In genomic region chr2:234593636-234594035, GRCh38 we compare ENCODE assay signal across 32 cellular contexts.
DNase-seq lines count a peak whose midpoint lies in the region; ATAC-seq and TF ChIP-seq lines count a peak whose summit lies in the region.
"Had no signal": no experiment of that assay in that cellular context is flagged by ENCODE, and none has a peak within 500 bp of the region (broad histone marks: within the 10 kb centered on the region; RNA-seq: fewer than 3 reads in every experiment).

No MANE protein-coding gene starts in this region.

- ATAC-seq in WTC11: no peak
- no peak for ATAC-seq in HG02884 (IDR thresholded peaks at IDR 0.05; ENCODE audit: unreplicated experiment)
- ATAC-seq: foreskin keratinocyte; GM23338; heart right ventricle; natural killer cell treated with Interleukin-12 subunit alpha and Interleukin-12 subunit beta and Interleukin-15 and Interleukin-18, amount 100 ng/mL, for 72 hours; SK-N-SH treated with all-trans-retinoic acid at 6 μM for 48 hours; stimulated activated naive B cell treated with anti-CD40 and anti-IgM and Interleukin-4, amounts not matched to agents 10 μg/mL and 1 μg/mL and 100 μg/mL, for 72 hours had no signal

- CTCF ChIA-PET in WTC11 (lab: Charles Lee): no interaction called here

- H3K4me3 Mint-ChIP-seq in WTC11: no peak overlapping the region
- H3K4me3 Mint-ChIP-seq: activated naive CD4-positive, alpha-beta T cell treated with anti-CD3 and anti-CD28 coated beads for 36 hours; activated T-helper 1 cell treated with anti-CD3 and anti-CD28 coated beads, Interleukin-12 subunit alpha, Interleukin-12 subunit beta, Interleukin-2, Interleukin-4 antibody, amounts not matched to agents 30 ng/mL and 10 ng/mL and 1 ng/mL, durations not matched to agents 14 hours and 24 hours and 36 hours; GM23338; natural killer cell treated with Interleukin-12 subunit alpha and Interleukin-12 subunit beta and Interleukin-15 and Interleukin-18, amount 100 ng/mL, for 72 hours; stimulated activated naive B cell treated with anti-CD40 and anti-IgM and Interleukin-4, amounts not matched to agents 10 μg/mL and 1 μg/mL and 100 μg/mL, for 72 hours; T-helper 1 cell treated with Interleukin-12 subunit alpha and Interleukin-12 subunit beta and Interleukin-4 antibody, amounts not matched to agents 30 μg/mL and 1 μg/mL, for 36 hours had no signal

- no peak for TF ChIP-seq CTCF in fibroblast of villous mesenchyme (IDR thresholded peaks at IDR 0.05; ENCODE audit: insufficient read depth, low read depth, low read length)
- no peak for TF ChIP-seq CTCF in WTC11 (IDR thresholded peaks at IDR 0.05)

- no peak overlapping the region for H3K27ac Mint-ChIP-seq in WTC11
- H3K27ac Mint-ChIP-seq: activated naive CD4-positive, alpha-beta T cell treated with anti-CD3 and anti-CD28 coated beads for 36 hours; activated T-helper 1 cell treated with anti-CD3 and anti-CD28 coated beads, Interleukin-12 subunit alpha, Interleukin-12 subunit beta, Interleukin-2, Interleukin-4 antibody, amounts not matched to agents 30 ng/mL and 10 ng/mL and 1 ng/mL, durations not matched to agents 14 hours and 24 hours and 36 hours; GM23338; natural killer cell treated with Interleukin-12 subunit alpha and Interleukin-12 subunit beta and Interleukin-15 and Interleukin-18, amount 100 ng/mL, for 72 hours; stimulated activated naive B cell treated with anti-CD40 and anti-IgM and Interleukin-4, amounts not matched to agents 10 μg/mL and 1 μg/mL and 100 μg/mL, for 72 hours; T-helper 1 cell treated with Interleukin-12 subunit alpha and Interleukin-12 subunit beta and Interleukin-4 antibody, amounts not matched to agents 30 μg/mL and 1 μg/mL, for 36 hours had no signal

- peaks cover 5% of the 10 kb centered on the region; the same call in 1 of the 2 replicates for H3K36me3 Mint-ChIP-seq in WTC11
- H3K36me3 Mint-ChIP-seq: natural killer cell treated with Interleukin-12 subunit alpha and Interleukin-12 subunit beta and Interleukin-15 and Interleukin-18, amount 100 ng/mL, for 72 hours; stimulated activated naive B cell treated with anti-CD40 and anti-IgM and Interleukin-4, amounts not matched to agents 10 μg/mL and 1 μg/mL and 100 μg/mL, for 72 hours had no signal

- peaks cover 35% of the 10 kb centered on the region for H3K4me1 Mint-ChIP-seq in WTC11

- intact Hi-C loops in posterior cingulate gyrus (cut with DNase I): no loop called here

- DNase-seq in GM03348 (ENCODE audit: low spot score): peak; percentile 39
- peak; percentile 78 for DNase-seq in amniotic epithelial cell (ENCODE audit: low read depth)
- DNase-seq in fibroblast of villous mesenchyme (ENCODE audit: low read depth): peak; percentile 76
- peak; percentile 25 for DNase-seq in skeletal muscle cell (ENCODE audit: low read depth)
- DNase-seq in HT-29 (ENCODE audit: low spot score): no peak
- no peak for DNase-seq in posterior cingulate gyrus
- DNase-seq in WTC11 (ENCODE audit: low spot score): no peak
- DNase-seq: activated CD4-positive, alpha-beta T cell treated with anti-CD3 and anti-CD28 coated beads, Interleukin-2, amount 50 U/mL, for 48 hours; activated CD4-positive, CD25-positive, alpha-beta regulatory T cell treated with anti-CD3 and anti-CD28 coated beads, Interleukin-2, amount 50 U/mL, for 72 hours; activated naive CD4-positive, alpha-beta T cell treated with anti-CD3 and anti-CD28 coated beads for 36 hours; adrenal gland; GDM1; heart right ventricle; KG1; kidney glomerular epithelial cell; MM.1S; NCI-H1417 treated with DMSO at 0.1 percent for 48 hours; NCI-H2029 treated with DMSO at 0.1 percent for 48 hours; NCI-H2227 treated with DMSO at 0.1 percent for 48 hours; NCI-H526; NK-92 treated with Interleukin-12 subunit alpha and Interleukin-12 subunit beta, amount 100 ng/mL, for 24 hours; occipital lobe; stimulated activated naive B cell treated with anti-CD40 and anti-IgM and Interleukin-4, amounts not matched to agents 10 μg/mL and 1 μg/mL and 100 μg/mL, for 72 hours had no signal

- H3K4me3 ChIP-seq in fibroblast of villous mesenchyme (ENCODE audit: low read depth, low read length): no peak overlapping the region
- H3K4me3 ChIP-seq in skeletal muscle cell (ENCODE audit: low read depth, low read length): no peak overlapping the region
- H3K4me3 ChIP-seq: adrenal gland, GM23338, heart right ventricle, lung, suprapubic skin had no signal

- peaks cover 14% of the 10 kb centered on the region for H3K9me3 Mint-ChIP-seq in WTC11
- H3K9me3 Mint-ChIP-seq: activated naive CD4-positive, alpha-beta T cell treated with anti-CD3 and anti-CD28 coated beads for 36 hours; activated T-helper 1 cell treated with anti-CD3 and anti-CD28 coated beads, Interleukin-12 subunit alpha, Interleukin-12 subunit beta, Interleukin-2, Interleukin-4 antibody, amounts not matched to agents 30 ng/mL and 10 ng/mL and 1 ng/mL, durations not matched to agents 14 hours and 24 hours and 36 hours; GM23338; natural killer cell treated with Interleukin-12 subunit alpha and Interleukin-12 subunit beta and Interleukin-15 and Interleukin-18, amount 100 ng/mL, for 72 hours; stimulated activated naive B cell treated with anti-CD40 and anti-IgM and Interleukin-4, amounts not matched to agents 10 μg/mL and 1 μg/mL and 100 μg/mL, for 72 hours; T-helper 1 cell treated with Interleukin-12 subunit alpha and Interleukin-12 subunit beta and Interleukin-4 antibody, amounts not matched to agents 30 μg/mL and 1 μg/mL, for 36 hours had no signal

- peaks cover 21% of the 10 kb centered on the region for H3K27me3 Mint-ChIP-seq in WTC11 (ENCODE audit: low read depth)

- POLR2A ChIA-PET in WTC11 (lab: Charles Lee): no interaction called here

TF ChIP-seq in WTC11, 78 proteins besides CTCF, POLR2A, EP300 and RAD21:
- no peak for TF ChIP-seq ZNF232 (CRISPR knock-in tag; IDR thresholded peaks at IDR 0.05)
- TF ChIP-seq ZBTB43 (CRISPR knock-in tag; IDR thresholded peaks at IDR 0.05): no peak
- TF ChIP-seq ARID4B (CRISPR knock-in tag; IDR thresholded peaks at IDR 0.05; ENCODE audit: borderline replicate concordance): no peak
- no peak for TF ChIP-seq ZNF317 (CRISPR knock-in tag; IDR thresholded peaks at IDR 0.05; ENCODE audit: borderline replicate concordance, low read depth)
TF ChIP-seq in WTC11: peak in this region for 0.

Comparison
In these comparisons a context has a peak if more than half of its experiments do, and no peak if none do; other contexts are left out.
1. DNase-seq: peak in GM03348 (single experiment), amniotic epithelial cell (single experiment), fibroblast of villous mesenchyme (single experiment) and skeletal muscle cell (single experiment); none in HT-29 (single experiment), posterior cingulate gyrus (0 of 10) and WTC11 (single experiment).